Comparison of ENCODE assay signal across 1 cellular context in the genomic region with DNA sequence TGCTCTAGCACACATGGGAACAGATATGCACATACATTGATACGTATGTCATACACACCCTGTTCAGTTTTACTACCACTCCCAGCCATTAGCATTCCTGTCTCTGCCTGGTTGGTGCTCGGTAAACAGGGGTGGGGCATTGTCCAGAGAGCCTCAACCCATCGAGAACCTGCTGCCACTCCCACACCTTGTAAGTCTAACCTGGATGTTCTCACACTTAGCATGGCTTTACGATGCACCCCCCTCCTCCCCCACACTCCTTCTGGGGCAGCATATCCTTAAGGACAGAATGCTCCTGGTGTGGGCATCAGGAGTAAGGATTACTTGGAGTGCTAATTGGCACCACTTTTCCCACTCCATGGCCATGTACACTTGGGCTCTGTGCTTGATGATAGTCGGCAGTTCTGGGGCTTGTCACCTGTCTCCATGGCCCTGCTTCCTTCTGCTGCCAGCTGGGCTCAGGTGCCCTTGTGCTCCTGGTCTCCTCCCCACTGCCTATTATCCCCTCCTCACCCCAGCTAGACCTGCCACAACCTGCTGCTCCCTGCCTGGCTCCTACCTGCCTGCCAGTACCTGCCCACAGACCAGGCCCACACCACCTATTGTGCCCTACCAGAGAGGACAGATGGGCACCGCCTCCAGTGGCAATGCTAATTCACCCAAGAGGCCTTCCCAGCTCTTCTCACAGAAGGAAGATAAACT.
TF ChIP-seq lines count a peak whose summit lies in the region.

No MANE protein-coding gene starts in this region.

TF ChIP-seq in HepG2, 621 proteins besides CTCF, POLR2A, EP300 and RAD21:
- TF ChIP-seq NRL (CRISPR knock-in tag; IDR thresholded peaks at IDR 0.05; ENCODE audit: borderline replicate concordance) (peak; percentile 55; the same call in 1 of the 2 replicates), PLRG1 (conservative IDR thresholded peaks at IDR 0.05) (no peak), MAFG (CRISPR knock-in tag; IDR thresholded peaks at IDR 0.05) (no peak), NFE2L1 (CRISPR knock-in tag; IDR thresholded peaks at IDR 0.05; ENCODE audit: borderline replicate concordance) (no peak), EEA1 (CRISPR knock-in tag; IDR thresholded peaks at IDR 0.05; ENCODE audit: borderline replicate concordance) (0 out of 2 replicates have a peak, but pooled peaks have one; percentile 22)
- TF ChIP-seq, protein P1, sequence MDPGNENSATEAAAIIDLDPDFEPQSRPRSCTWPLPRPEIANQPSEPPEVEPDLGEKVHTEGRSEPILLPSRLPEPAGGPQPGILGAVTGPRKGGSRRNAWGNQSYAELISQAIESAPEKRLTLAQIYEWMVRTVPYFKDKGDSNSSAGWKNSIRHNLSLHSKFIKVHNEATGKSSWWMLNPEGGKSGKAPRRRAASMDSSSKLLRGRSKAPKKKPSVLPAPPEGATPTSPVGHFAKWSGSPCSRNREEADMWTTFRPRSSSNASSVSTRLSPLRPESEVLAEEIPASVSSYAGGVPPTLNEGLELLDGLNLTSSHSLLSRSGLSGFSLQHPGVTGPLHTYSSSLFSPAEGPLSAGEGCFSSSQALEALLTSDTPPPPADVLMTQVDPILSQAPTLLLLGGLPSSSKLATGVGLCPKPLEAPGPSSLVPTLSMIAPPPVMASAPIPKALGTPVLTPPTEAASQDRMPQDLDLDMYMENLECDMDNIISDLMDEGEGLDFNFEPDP (CRISPR knock-in tag; conservative IDR thresholded peaks at IDR 0.05) = 0 out of 2 replicates have a peak, but pooled peaks have one; percentile 23
- TF ChIP-seq, protein P2, sequence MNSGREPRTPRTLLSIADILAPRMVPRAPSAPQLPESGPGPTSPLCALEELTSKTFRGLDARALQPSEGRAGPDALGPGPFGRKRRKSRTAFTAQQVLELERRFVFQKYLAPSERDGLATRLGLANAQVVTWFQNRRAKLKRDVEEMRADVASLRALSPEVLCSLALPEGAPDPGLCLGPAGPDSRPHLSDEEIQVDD (CRISPR knock-in tag; IDR thresholded peaks at IDR 0.05; ENCODE audit: borderline replicate concordance) = no peak
TF ChIP-seq in HepG2: peak in this region for 3.
